In the genomic region with DNA sequence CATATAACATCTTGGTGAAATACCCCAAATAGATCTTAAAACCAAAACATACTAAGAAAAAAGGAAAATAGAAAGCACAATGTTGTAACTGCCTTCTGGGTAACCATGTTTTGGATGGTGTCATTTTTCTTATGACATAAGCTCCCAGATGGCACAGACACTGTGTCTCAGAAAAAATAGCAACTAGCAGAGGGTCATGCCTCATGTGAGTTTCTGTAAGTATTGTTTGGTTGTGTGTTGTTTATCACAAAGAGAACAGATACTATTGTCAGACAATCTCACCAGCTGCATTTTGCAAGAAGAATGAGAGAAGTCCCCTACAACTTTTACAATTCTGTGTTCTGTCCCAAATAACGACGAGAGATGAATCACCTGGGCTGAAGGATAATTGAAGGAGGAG, we compare ENCODE assay signal across 18 cellular contexts.
"Had no signal": no experiment of that assay in that cellular context is flagged by ENCODE, and none has a peak within 500 bp of the region (broad histone marks: within the 10 kb centered on the region; RNA-seq: fewer than 3 reads in every experiment).

No MANE protein-coding gene starts in this region.

- H3K4me1 ChIP-seq: adrenal gland, esophagus muscularis mucosa, upper lobe of right lung had no signal

- ATAC-seq: activated CD8-positive, alpha-beta T cell treated with anti-CD3 and anti-CD28 coated beads, Interleukin-2, amount 10 ng/mL, durations not matched to agents 7 days and 5 days; left ventricle myocardium superior; sciatic nerve; stimulated activated naive CD8-positive, alpha-beta T cell treated with anti-CD3 and anti-CD28 coated beads, Interleukin-15, Interleukin-2, amounts not matched to agents 100 U/mL and 50 U/mL, for 24 hours; T-cell; upper lobe of right lung had no signal

- H3K36me3 ChIP-seq: adrenal gland, esophagus muscularis mucosa, thoracic aorta, upper lobe of right lung had no signal

- H3K4me3 ChIP-seq: adrenal gland, coronary artery, esophagus muscularis mucosa, thoracic aorta, upper lobe of right lung had no signal

- H3K27ac ChIP-seq: adrenal gland, coronary artery, esophagus muscularis mucosa, thoracic aorta, upper lobe of right lung had no signal

- DNase-seq: activated CD4-positive, alpha-beta T cell treated with anti-CD3 and anti-CD28 coated beads for 4 hours; activated CD8-positive, alpha-beta memory T cell treated with anti-CD3 and anti-CD28 coated beads, Interleukin-2, amount 50 U/mL, for 4 hours; activated CD8-positive, alpha-beta T cell treated with anti-CD3 and anti-CD28 coated beads, Interleukin-2, amount 10 ng/mL, durations not matched to agents 7 days and 5 days; activated effector memory CD4-positive, alpha-beta T cell treated with anti-CD3 and anti-CD28 coated beads, Interleukin-2, amount 50 U/mL, for 16 hours; activated T-cell treated with anti-CD3 and anti-CD28 coated beads, Interleukin-2, amount 50 U/mL, for 48 hours; adrenal gland; central memory CD4-positive, alpha-beta T cell; effector CD4-positive, alpha-beta T cell; glutamatergic neuron; kidney; left ventricle myocardium superior; stimulated activated naive CD8-positive, alpha-beta T cell treated with anti-CD3 and anti-CD28 coated beads, Interleukin-15, Interleukin-2, amounts not matched to agents 100 U/mL and 50 U/mL, for 24 hours; T-cell; upper lobe of right lung had no signal

- H3K27me3 ChIP-seq: adrenal gland, upper lobe of right lung had no signal
